8 cellular contexts compared by ENCODE assay signal in genomic region chr16:81823111-81823510, GRCh38. TPM values are rescaled to one million over a fixed set of nuclear protein-coding genes. Genes with fewer than 3 reads are reported as not detected.
DNase-seq lines count a peak whose midpoint lies in the region; ATAC-seq and TF ChIP-seq lines count a peak whose summit lies in the region.

No MANE protein-coding gene starts in this region.

- DNase-seq in UCSD-AML1 (lab: John Stamatoyannopoulos, UW; ENCODE audit: unreplicated experiment) (peak; percentile 80), nephron progenitor cell (no peak), GM19240 (ENCODE audit: insufficient read length, low spot score) (no peak), LoVo (ENCODE audit: low spot score) (no peak), DMS79 treated with DMSO at 0.1 percent for 48 hours (lab: John Stamatoyannopoulos, UW) (no peak), omental fat pad (ENCODE audit: low spot score) (no peak)

- H3K4me3 Mint-ChIP-seq in nephron progenitor cell: no peak overlapping the region

- no peaks in the 10 kb centered on the region for H3K36me3 Mint-ChIP-seq in nephron progenitor cell (ENCODE audit: low read depth)

- H3K27ac Mint-ChIP-seq in nephron progenitor cell: peak overlapping the region; percentile 91

- TF ChIP-seq CTCF in nephron progenitor cell (IDR thresholded peaks at IDR 0.05): no peak
- no peak for TF ChIP-seq CTCF in omental fat pad (IDR thresholded peaks at IDR 0.05)

- H3K27me3 Mint-ChIP-seq in nephron progenitor cell (ENCODE audit: low read depth, poor library complexity): peaks cover 9% of the 10 kb centered on the region

- peaks cover 47% of the 10 kb centered on the region for H3K4me1 Mint-ChIP-seq in nephron progenitor cell

- H3K9me3 Mint-ChIP-seq in nephron progenitor cell: peaks cover 6% of the 10 kb centered on the region

- peak; percentile 59 for ATAC-seq in GM19023 (IDR thresholded peaks at IDR 0.05; ENCODE audit: unreplicated experiment)
- peak; percentile 45 for ATAC-seq in HG03064 (IDR thresholded peaks at IDR 0.05; ENCODE audit: low read depth, unreplicated experiment)
- ATAC-seq in omental fat pad (ENCODE audit: low FRiP score): no peak

RNA-seq across cellular contexts. Expression of gene PLCG2, which starts 44.0 kb away (rescaled TPM):
- total RNA-seq in omental fat pad: 10 to 100 TPM in 3 of 4 donors, 1 to 10 TPM in 1; 8.3 to 59.6 (median 19.9) TPM
